In the genomic region with DNA sequence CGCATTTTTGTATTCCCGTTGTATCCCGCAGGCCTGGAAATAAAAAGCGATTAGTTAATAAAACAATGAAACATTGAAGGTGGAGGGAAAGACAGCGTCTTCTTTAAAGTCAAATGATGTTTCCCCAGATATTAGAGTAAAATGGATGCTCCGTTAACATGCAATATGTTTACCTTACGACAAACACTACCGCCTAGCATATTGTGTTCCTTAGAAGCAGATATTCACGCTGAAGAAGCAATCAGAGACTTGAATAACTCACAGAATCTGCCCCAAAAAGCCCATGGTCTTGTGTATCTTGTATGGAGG, we compare ENCODE assay signal across 8 cellular contexts. TPM values are rescaled to one million over a fixed set of nuclear protein-coding genes. Genes with fewer than 3 reads are reported as not detected.
DNase-seq lines count a peak whose midpoint lies in the region; ATAC-seq and TF ChIP-seq lines count a peak whose summit lies in the region.

No MANE protein-coding gene starts in this region.

- H3K4me3 Mint-ChIP-seq in CD14-positive monocyte: peak overlapping the region; percentile 99 to 100
- H3K4me3 Mint-ChIP-seq in neural crest cell: peak overlapping the region; percentile 100

- H3K27ac Mint-ChIP-seq in CD14-positive monocyte (peak overlapping the region; percentile 95 to 100 (median 99)), neural crest cell (ENCODE audit: unreplicated experiment) (peak overlapping the region; percentile 69)

- DNase-seq in CD14-positive monocyte (ENCODE audit: low spot score) (no peak), NCI-H1417 treated with DMSO at 0.1 percent for 48 hours (lab: John Stamatoyannopoulos, UW) (peak; percentile 76), neural crest cell (ENCODE audit: low read depth, low spot score) (no peak), middle frontal gyrus (ENCODE audit: extremely low spot score, low spot score) (no peak), ureter (ENCODE audit: low spot score) (no peak), HCEC 1CT (no peak)

- H3K36me3 ChIP-seq in ectodermal cell (ENCODE audit: control insufficient read depth, insufficient read depth, low read length): peaks cover 17% of the 10 kb centered on the region

- TF ChIP-seq CTCF in CD14-positive monocyte (IDR thresholded peaks at IDR 0.05) (no peak), neural crest cell (conservative IDR thresholded peaks at IDR 0.05) (no peak)

- H3K9me3 Mint-ChIP-seq in CD14-positive monocyte (no peaks in the 10 kb centered on the region), neural crest cell (no peaks in the 10 kb centered on the region)

- H3K27me3 Mint-ChIP-seq in CD14-positive monocyte (ENCODE audit: low read depth in 3 of 3) (no peaks in the 10 kb centered on the region), neural crest cell (ENCODE audit: low read depth) (no peaks in the 10 kb centered on the region)

- H3K4me3 ChIP-seq in ectodermal cell (ENCODE audit: insufficient read depth, low read depth, low read length): peak overlapping the region; percentile 74

- no peak for ATAC-seq in HG03097 (IDR thresholded peaks at IDR 0.05; ENCODE audit: low FRiP score, unreplicated experiment)

- no peaks in the 10 kb centered on the region for H3K9me3 ChIP-seq in ectodermal cell (ENCODE audit: control insufficient read depth, low read length)

- intact Hi-C loops in CD14-positive monocyte (cut with micrococcal nuclease): no loop called here

- no peaks in the 10 kb centered on the region for H3K27me3 ChIP-seq in ectodermal cell (ENCODE audit: control insufficient read depth, insufficient read depth, low read length, poor library complexity, severe bottlenecking)

- H3K4me1 Mint-ChIP-seq in CD14-positive monocyte (peaks cover 48% of the 10 kb centered on the region), neural crest cell (peaks cover 30% of the 10 kb centered on the region)

- H3K36me3 Mint-ChIP-seq in CD14-positive monocyte: peaks cover 29 to 34% of the 10 kb centered on the region in 2 donors
- H3K36me3 Mint-ChIP-seq in neural crest cell (ENCODE audit: low read depth): no peaks in the 10 kb centered on the region

- 63 to 67% methylated on average over 9 of the region's 9 CpGs for WGBS in ectodermal cell, 2 experiments

- H3K4me1 ChIP-seq in ectodermal cell (ENCODE audit: control insufficient read depth, insufficient read depth, low read length): no peaks in the 10 kb centered on the region

- H3K27ac ChIP-seq in ectodermal cell (ENCODE audit: insufficient read depth, low read depth, low read length, poor library complexity, severe bottlenecking): peak overlapping the region; percentile 51

RNA-seq across cellular contexts. Expression of a gene that starts 0.6 kb away (rescaled TPM):
- polyA plus RNA-seq in CD14-positive monocyte: 10 to 100 TPM; 16.8 to 21.0 TPM
- 43.5 TPM for polyA plus RNA-seq in ectodermal cell (2013, experiment 1 of 4)
- 38.2 TPM for polyA plus RNA-seq in ectodermal cell (2013, experiment 2 of 4)
- 37.0 TPM for polyA plus RNA-seq in ectodermal cell (2013, experiment 3 of 4)
- polyA plus RNA-seq in ectodermal cell (2013, experiment 4 of 4): 43.3 TPM
- 50.6 and 53.2 TPM in 2 replicates for total RNA-seq in neural crest cell
- total RNA-seq in ureter: 26.6 TPM

RNA-seq across cellular contexts. Expression of a gene that starts 11.7 kb away (rescaled TPM):
- 10 to 100 TPM; 10.5 to 10.8 TPM for polyA plus RNA-seq in CD14-positive monocyte
- 42.9 TPM for polyA plus RNA-seq in ectodermal cell (2013, experiment 1 of 4)
- polyA plus RNA-seq in ectodermal cell (2013, experiment 2 of 4): 37.5 TPM
- polyA plus RNA-seq in ectodermal cell (2013, experiment 3 of 4): 38.0 TPM
- polyA plus RNA-seq in ectodermal cell (2013, experiment 4 of 4): 43.3 TPM
- total RNA-seq in neural crest cell: 48.3 and 48.6 TPM in 2 replicates
- 26.8 TPM for total RNA-seq in ureter

RNA-seq across cellular contexts. Expression of a gene that starts 18.6 kb away (rescaled TPM):
- polyA plus RNA-seq in CD14-positive monocyte: 10 to 100 TPM; 11.0 to 11.3 TPM
- 60.5 TPM for polyA plus RNA-seq in ectodermal cell (2013, experiment 1 of 4)
- polyA plus RNA-seq in ectodermal cell (2013, experiment 2 of 4): 40.9 TPM
- polyA plus RNA-seq in ectodermal cell (2013, experiment 3 of 4): 41.3 TPM
- polyA plus RNA-seq in ectodermal cell (2013, experiment 4 of 4): 44.3 TPM
- 41.6 and 45.2 TPM in 2 replicates for total RNA-seq in neural crest cell
- 29.1 TPM for total RNA-seq in ureter

RNA-seq across cellular contexts. Expression of a gene that starts 21.0 kb away (rescaled TPM):
- under 1 TPM in 1 of 2 donors, not detected in 1; 0.01 TPM for polyA plus RNA-seq in CD14-positive monocyte
- polyA plus RNA-seq in ectodermal cell (2013, experiment 1 of 4): 6.4 TPM
- 5.7 TPM for polyA plus RNA-seq in ectodermal cell (2013, experiment 2 of 4)
- polyA plus RNA-seq in ectodermal cell (2013, experiment 3 of 4): 2.9 TPM
- 4.0 TPM for polyA plus RNA-seq in ectodermal cell (2013, experiment 4 of 4)
- 4.6 and 4.8 TPM in 2 replicates for total RNA-seq in neural crest cell
- 42.6 TPM for total RNA-seq in ureter

RNA-seq across cellular contexts. Expression of a gene that starts 24.1 kb away (rescaled TPM):
- polyA plus RNA-seq in CD14-positive monocyte: 100 to 1,000 TPM; 108 to 120 TPM
- 123 TPM for polyA plus RNA-seq in ectodermal cell (2013, experiment 1 of 4)
- polyA plus RNA-seq in ectodermal cell (2013, experiment 2 of 4): 127 TPM
- polyA plus RNA-seq in ectodermal cell (2013, experiment 3 of 4): 123 TPM
- 139 TPM for polyA plus RNA-seq in ectodermal cell (2013, experiment 4 of 4)
- 77.2 and 80.9 TPM in 2 replicates for total RNA-seq in neural crest cell
- total RNA-seq in ureter: 89.2 TPM
